8 cellular contexts compared by ENCODE assay signal in genomic region chr1:203324103-203325003, GRCh38. TPM values are rescaled to one million over a fixed set of nuclear protein-coding genes. Genes with fewer than 3 reads are reported as not detected.
DNase-seq lines count a peak whose midpoint lies in the region; ATAC-seq and TF ChIP-seq lines count a peak whose summit lies in the region.

No MANE protein-coding gene starts in this region.

- peaks cover 21% of the 10 kb centered on the region for H3F3A ChIP-seq in OCI-LY1 (ENCODE audit: insufficient read depth, low read length)

- no CpG with 5 or more reads among the region's 15 CpGs for WGBS in neuronal stem cell (ENCODE audit: extremely low coverage in 2 of 2, insufficient read length in 2 of 2, insufficient replicate concordance in 1 of 2), 2 donors
- 71 to 81% methylated on average over 13 to 15 of the region's 15 CpGs for WGBS in testis, 2 donors

- no peak for TF ChIP-seq POLR2A in testis (IDR thresholded peaks at IDR 0.05)

- H2AFZ ChIP-seq in DND-41 (ENCODE audit: low read depth, low read length): no peak overlapping the region
- H2AFZ ChIP-seq in OCI-LY1 (ENCODE audit: low read length): no peak overlapping the region
- H2AFZ ChIP-seq in neuronal stem cell (ENCODE audit: low read length): peak overlapping the region; percentile 62

- no peaks in the 10 kb centered on the region for H3K79me2 ChIP-seq in DND-41 (ENCODE audit: insufficient read depth, low read length)
- no peaks in the 10 kb centered on the region for H3K79me2 ChIP-seq in OCI-LY1 (ENCODE audit: insufficient read depth, low read length)

- H3K23ac ChIP-seq in neuronal stem cell (ENCODE audit: low read depth, low read length, poor library complexity): no peak overlapping the region

- no peaks in the 10 kb centered on the region for H3K9me2 ChIP-seq in OCI-LY1 (ENCODE audit: low read depth, low read length)

- peak overlapping the region; percentile 98 for H2BK12ac ChIP-seq in neuronal stem cell (ENCODE audit: low read length)

- peaks cover 2% of the 10 kb centered on the region for H3K79me1 ChIP-seq in neuronal stem cell (ENCODE audit: low read depth, low read length)

- H4K20me1 ChIP-seq in DND-41 (ENCODE audit: insufficient read depth, low read length) (no peaks in the 10 kb centered on the region), OCI-LY1 (ENCODE audit: insufficient read depth, low read length) (no peaks in the 10 kb centered on the region)

- H3K4me1 ChIP-seq in DND-41 (ENCODE audit: insufficient read depth, low read length): peaks cover 88% of the 10 kb centered on the region
- peaks cover 98% of the 10 kb centered on the region for H3K4me1 ChIP-seq in OCI-LY1 (ENCODE audit: insufficient read depth, low read length, severe bottlenecking)
- peaks cover 48 to 50% of the 10 kb centered on the region in 2 donors for H3K4me1 ChIP-seq in neuronal stem cell (ENCODE audit: control insufficient read depth in 2 of 2, insufficient read depth in 1 of 2, low read depth in 1 of 2, low read length in 2 of 2)
- peaks cover 20% of the 10 kb centered on the region for H3K4me1 ChIP-seq in testis

- CTCF ChIA-PET in HEK293T (lab: Yijun Ruan, JAX): interaction anchor here (1.4 to 1.7 kb wide), 3 partner anchors 15 to 57 kb away, joined by 3 to 4 read pairs (median 4); no protein-coding TSS in a partner anchor

- POLR2A ChIA-PET in HEK293T (lab: Yijun Ruan, JAX): interaction anchor here (6.3 kb wide), 1 partner anchor 16 kb away, joined by 71 read pairs; the partner anchor contains the start of gene BTG2

- H3K4ac ChIP-seq in neuronal stem cell (ENCODE audit: low read length): peak overlapping the region; percentile 94

- peak overlapping the region; percentile 58 for H3K9ac ChIP-seq in DND-41 (ENCODE audit: low read depth, low read length)
- H3K9ac ChIP-seq in OCI-LY1 (ENCODE audit: low read length): peak overlapping the region; percentile 86
- no peak overlapping the region for H3K9ac ChIP-seq in neuronal stem cell (ENCODE audit: low read depth, low read length, poor library complexity)

- TF ChIP-seq CTCF in DND-41 (IDR thresholded peaks at IDR 0.05; ENCODE audit: borderline replicate concordance, extremely low read depth, low read length, poor library complexity, severe bottlenecking): no peak
- TF ChIP-seq CTCF in OCI-LY1 (IDR thresholded peaks at IDR 0.05; ENCODE audit: low read length): no peak
- TF ChIP-seq CTCF in testis (IDR thresholded peaks at IDR 0.05): no peak

- peak overlapping the region; percentile 13 for H2BK15ac ChIP-seq in neuronal stem cell (ENCODE audit: low read length)

- peak overlapping the region; percentile 44 for H3K4me2 ChIP-seq in DND-41 (ENCODE audit: insufficient read depth, low read length)
- H3K4me2 ChIP-seq in OCI-LY1 (ENCODE audit: low read length): peak overlapping the region; percentile 83
- H3K4me2 ChIP-seq in neuronal stem cell (ENCODE audit: insufficient read depth, low read length, poor library complexity, severe bottlenecking): no peak overlapping the region

- H3K27me3 ChIP-seq in DND-41 (ENCODE audit: insufficient read depth, low read length, poor library complexity) (no peaks in the 10 kb centered on the region), OCI-LY1 (ENCODE audit: insufficient read depth, low read length) (no peaks in the 10 kb centered on the region), neuronal stem cell (ENCODE audit: control insufficient read depth in 3 of 3, insufficient read depth in 3 of 3, low read depth in 1 of 3, low read length in 3 of 3) (no peaks in the 10 kb centered on the region), testis (no peaks in the 10 kb centered on the region)

- intact Hi-C loops in testis (cut with DNase I; ENCODE audit: low total_unique reads): loop anchor here (5.0 kb wide), 1 partner anchor 52 kb away; no protein-coding TSS in a partner anchor

- H3K9me3 ChIP-seq in DND-41 (ENCODE audit: insufficient read depth, low read length, severe bottlenecking) (no peaks in the 10 kb centered on the region), OCI-LY1 (ENCODE audit: low read length) (no peaks in the 10 kb centered on the region), neuronal stem cell (replicated peaks in 1 of 2; ENCODE audit: control insufficient read depth in 2 of 2, insufficient read depth in 1 of 2, low read depth in 1 of 2, low read length in 2 of 2) (no peaks in the 10 kb centered on the region), testis (no peaks in the 10 kb centered on the region)

- H2BK120ac ChIP-seq in neuronal stem cell (ENCODE audit: low read depth, low read length): peak overlapping the region; percentile 68

- H4K8ac ChIP-seq in neuronal stem cell (ENCODE audit: low read depth, low read length): no peak overlapping the region

- H3K36me3 ChIP-seq in DND-41 (ENCODE audit: insufficient read depth, low read length) (no peaks in the 10 kb centered on the region), OCI-LY1 (ENCODE audit: insufficient read depth, low read length) (no peaks in the 10 kb centered on the region), neuronal stem cell (replicated peaks in 1 of 2; ENCODE audit: control insufficient read depth in 2 of 2, insufficient read depth in 2 of 2, low read length in 2 of 2) (no peaks in the 10 kb centered on the region), testis (ENCODE audit: low read depth, missing control alignments) (no peaks in the 10 kb centered on the region)

- H3K27ac ChIP-seq in DND-41 (ENCODE audit: low read length) (peak overlapping the region; percentile 98), OCI-LY1 (ENCODE audit: low read depth, low read length, poor library complexity, severe bottlenecking) (peak overlapping the region; percentile 98), neuronal stem cell (replicated peaks; ENCODE audit: low read length) (peak overlapping the region; percentile 99), testis (peak overlapping the region in 1 of 2 donors; percentile 91)

- H2BK5ac ChIP-seq in neuronal stem cell (ENCODE audit: low read length): peak overlapping the region; percentile 95

- H3K14ac ChIP-seq in neuronal stem cell (ENCODE audit: low read length): peak overlapping the region; percentile 94

- peak; percentile 6; the same call in 2 of the 3 replicates for ATAC-seq in DND-41 (ENCODE audit: insufficient read depth, low read depth)

- H2AK5ac ChIP-seq in neuronal stem cell (ENCODE audit: low read depth, low read length): peak overlapping the region; percentile 96

- H4K91ac ChIP-seq in neuronal stem cell (ENCODE audit: low read depth, low read length, poor library complexity): peak overlapping the region; percentile 98

- H3K4me3 ChIP-seq in DND-41 (ENCODE audit: low read depth in 1 of 2, low read length in 2 of 2): peak overlapping the region in 1 of 2 experiments; percentile 30; a peak in 1 of 4 replicates
- peak overlapping the region; percentile 46 for H3K4me3 ChIP-seq in OCI-LY1 (ENCODE audit: low read depth, low read length, poor library complexity, severe bottlenecking)
- peak overlapping the region in 1 of 2 donors; percentile 2 for H3K4me3 ChIP-seq in neuronal stem cell (ENCODE audit: low read length in 2 of 2)
- no peak overlapping the region for H3K4me3 ChIP-seq in testis

- DNase-seq in DND-41 (peak; percentile 69), neuronal stem cell (ENCODE audit: low spot score) (no peak), NCI-H2029 treated with DMSO at 0.1 percent for 48 hours (lab: John Stamatoyannopoulos, UW) (no peak), HEK293T (ENCODE audit: extremely low spot score) (no peak), GM19238 (ENCODE audit: insufficient read length, low spot score) (no peak), testis (no peak)
- DNase-seq in central memory CD4-positive, alpha-beta T cell: peak; percentile 84

- peak overlapping the region; percentile 98 for H3K18ac ChIP-seq in neuronal stem cell (ENCODE audit: low read length)

TF ChIP-seq in HEK293T, 16 proteins besides CTCF, POLR2A, EP300 and RAD21:
- TF ChIP-seq ELF4 (IDR thresholded peaks at IDR 0.05) (no peak), ARNT (IDR thresholded peaks at IDR 0.05) (no peak), SP1 (IDR thresholded peaks at IDR 0.05) (no peak), LEF1 (IDR thresholded peaks at IDR 0.05; ENCODE audit: borderline replicate concordance) (no peak)

RNA-seq across cellular contexts. Expression of gene BTG2, which starts 19.0 kb away (rescaled TPM):
- polyA plus RNA-seq in neuronal stem cell (2013, experiment 1 of 2): 59.9 TPM
- 59.9 TPM for polyA plus RNA-seq in neuronal stem cell (2013, experiment 2 of 2)
- 10 to 100 TPM; 14.5 to 23.8 TPM for total RNA-seq in testis
- polyA plus RNA-seq in testis (ENCODE audit: insufficient read depth, low read depth, low replicate concordance): 25.4 TPM

RNA-seq across cellular contexts. Expression of gene FMOD, which starts 26.6 kb away (rescaled TPM):
- polyA plus RNA-seq in neuronal stem cell (2013, experiment 1 of 2): 2.0 TPM
- 2.0 TPM for polyA plus RNA-seq in neuronal stem cell (2013, experiment 2 of 2)
- 1 to 10 TPM; 5.2 to 9.5 TPM for total RNA-seq in testis
- 26.4 TPM for polyA plus RNA-seq in testis (ENCODE audit: insufficient read depth, low read depth, low replicate concordance)

Comparison
In these comparisons a context has a peak if more than half of its experiments do, and no peak if none do; other contexts are left out.
1. DNase-seq: peak in DND-41 (single experiment) and central memory CD4-positive, alpha-beta T cell (single experiment); none in neuronal stem cell (single experiment), NCI-H2029 treated with DMSO at 0.1 percent for 48 hours (single experiment), HEK293T (single experiment), GM19238 (single experiment) and testis (single experiment).